ENCODE assay signal across 8 cellular contexts in genomic region chr4:183658362-183659028, GRCh38. TPM values are rescaled to one million over a fixed set of nuclear protein-coding genes. Genes with fewer than 3 reads are reported as not detected.
DNase-seq lines count a peak whose midpoint lies in the region; ATAC-seq and TF ChIP-seq lines count a peak whose summit lies in the region.

No MANE protein-coding gene starts in this region.

- POLR2A ChIA-PET in SK-N-SH (lab: Yijun Ruan, JAX): interaction anchor here (1.1 kb wide), 1 partner anchor 9 kb away, joined by 4 read pairs; no protein-coding TSS in a partner anchor

- H3K27ac Mint-ChIP-seq in central memory CD8-positive, alpha-beta T cell (ENCODE audit: low read depth): peak overlapping the region; percentile 94

- peak overlapping the region; percentile 96 for H3K4me2 ChIP-seq in SK-N-SH

- peak; percentile 20 for ATAC-seq in HG02870 (IDR thresholded peaks at IDR 0.05; ENCODE audit: unreplicated experiment)
- ATAC-seq in central memory CD8-positive, alpha-beta T cell (replicated peaks; ENCODE audit: extremely low read depth, poor library complexity, severe bottlenecking): no peak

- peaks cover 4% of the 10 kb centered on the region; the same call in 1 of the 2 replicates for H4K20me1 ChIP-seq in SK-N-SH (ENCODE audit: insufficient read depth)

- 0% methylated on average over 10 of the region's 39 CpGs for WGBS in SK-N-SH (ENCODE audit: low lambda C conversion rate)

- H3K36me3 Mint-ChIP-seq in central memory CD8-positive, alpha-beta T cell (ENCODE audit: insufficient read depth): peaks cover 15% of the 10 kb centered on the region

- H3K27me3 Mint-ChIP-seq in central memory CD8-positive, alpha-beta T cell: no peaks in the 10 kb centered on the region

- TF ChIP-seq EP300 in SK-N-SH (IDR thresholded peaks at IDR 0.05; ENCODE audit: borderline replicate concordance in 1 of 2, low read depth in 1 of 2, low read length in 1 of 2): no peak

- H3F3A ChIP-seq in SK-N-SH (replicated peaks; ENCODE audit: insufficient read depth): no peaks in the 10 kb centered on the region

- peak overlapping the region; percentile 96 for H3K4me3 Mint-ChIP-seq in central memory CD8-positive, alpha-beta T cell

- CTCF ChIA-PET in SK-N-SH (lab: Yijun Ruan, JAX): no interaction called here

- peak overlapping the region; percentile 95 for H3K9ac ChIP-seq in SK-N-SH

- peak overlapping the region; percentile 91 for H2AFZ ChIP-seq in SK-N-SH (ENCODE audit: low read depth)

- no peaks in the 10 kb centered on the region for H3K9me3 ChIP-seq in SK-N-SH

- TF ChIP-seq RAD21 in SK-N-SH (IDR thresholded peaks at IDR 0.05; ENCODE audit: low read length): no peak

- no peaks in the 10 kb centered on the region for H3K27me3 ChIP-seq in SK-N-SH (ENCODE audit: insufficient read depth)

- no peaks in the 10 kb centered on the region for H3K9me2 ChIP-seq in SK-N-SH

- H3K36me3 ChIP-seq in SK-N-SH (replicated peaks in 1 of 2; ENCODE audit: control insufficient read depth in 1 of 2, insufficient read depth in 2 of 2, low read length in 1 of 2): peaks cover 10 to 18% of the 10 kb centered on the region in 2 experiments

- peak overlapping the region; percentile 55 to 78; a peak in 3 of 4 replicates for H3K27ac ChIP-seq in SK-N-SH (ENCODE audit: low read depth in 2 of 2, low read length in 1 of 2)

- H3K9me3 Mint-ChIP-seq in central memory CD8-positive, alpha-beta T cell: no peaks in the 10 kb centered on the region

- H3K4me3 ChIP-seq in SK-N-SH (ENCODE audit: low read depth in 2 of 2, low read length in 1 of 2): peak overlapping the region; percentile 75 to 88

- TF ChIP-seq CTCF in SK-N-SH (IDR thresholded peaks at IDR 0.05): no peak

- DNase-seq in NCI-H1092 treated with DMSO at 0.1 percent for 48 hours (lab: John Stamatoyannopoulos, UW) (peak; percentile 22), NCI-H1092 (lab: John Stamatoyannopoulos, UW) (no peak), SK-N-SH (peak; percentile 83), left kidney (ENCODE audit: low read depth, low spot score) (peak; percentile 64), occipital lobe (lab: John Stamatoyannopoulos, UW) (no peak)
- peak; percentile 19 to 32 for DNase-seq in central memory CD8-positive, alpha-beta T cell (ENCODE audit: low spot score in 2 of 2)
- peak; percentile 12 for DNase-seq in stimulated activated CD8-positive, alpha-beta memory T cell treated with anti-CD3 and anti-CD28 coated beads, Interleukin-12 subunit alpha, Interleukin-12 subunit beta, amount 100 ng/mL, for 4 hours (ENCODE audit: low read depth)

- peaks cover 32% of the 10 kb centered on the region for H3K4me1 Mint-ChIP-seq in central memory CD8-positive, alpha-beta T cell

- H3K4me1 ChIP-seq in SK-N-SH (ENCODE audit: control insufficient read depth in 1 of 2, insufficient read depth in 2 of 2, low read depth in 1 of 2, low read length in 1 of 2): peaks cover 0 to 7% of the 10 kb centered on the region in 2 experiments; a peak in 2 of 4 replicates

- H3K79me2 ChIP-seq in SK-N-SH (ENCODE audit: insufficient read depth): peaks cover 60% of the 10 kb centered on the region

TF ChIP-seq in SK-N-SH, 30 proteins besides CTCF, POLR2A, EP300 and RAD21:
- TF ChIP-seq POLR2AphosphoS5 (IDR thresholded peaks at IDR 0.05; ENCODE audit: low read depth, low read length) (no peak), NFIC (IDR thresholded peaks at IDR 0.05; ENCODE audit: borderline replicate concordance) (no peak), MXI1 (IDR thresholded peaks at IDR 0.05; ENCODE audit: low read depth, low read length) (peak; percentile 74)

RNA-seq across cellular contexts. Expression of gene RWDD4, which starts 0.5 kb away (rescaled TPM):
- polyA plus RNA-seq in SK-N-SH (2012; rRNA removed): 7.3 and 7.7 TPM in 2 replicates
- polyA plus RNA-seq in SK-N-SH (2012; cell fraction: cytosol; rRNA removed): 11.1 and 14.9 TPM in 2 replicates
- 4.2 and 4.3 TPM in 2 replicates for polyA plus RNA-seq in SK-N-SH (2012; cell fraction: nucleus; rRNA removed)
- 18.7 TPM for total RNA-seq in occipital lobe

RNA-seq across cellular contexts. Expression of gene TRAPPC11, which starts 0.6 kb away (rescaled TPM):
- polyA plus RNA-seq in SK-N-SH (2012; rRNA removed): 18.8 and 35.0 TPM in 2 replicates
- 24.2 and 26.2 TPM in 2 replicates for polyA plus RNA-seq in SK-N-SH (2012; cell fraction: cytosol; rRNA removed)
- 29.5 and 49.0 TPM in 2 replicates for polyA plus RNA-seq in SK-N-SH (2012; cell fraction: nucleus; rRNA removed)
- total RNA-seq in occipital lobe: 89.2 TPM

Comparison
In these comparisons a context has a peak if more than half of its experiments do, and no peak if none do; other contexts are left out.
1. DNase-seq: peak in NCI-H1092 treated with DMSO at 0.1 percent for 48 hours (single experiment), SK-N-SH (single experiment), central memory CD8-positive, alpha-beta T cell (2 of 2), left kidney (single experiment) and stimulated activated CD8-positive, alpha-beta memory T cell treated with anti-CD3 and anti-CD28 coated beads, Interleukin-12 subunit alpha, Interleukin-12 subunit beta, amount 100 ng/mL, for 4 hours (single experiment); none in NCI-H1092 (single experiment) and occipital lobe (single experiment).